In the genomic region with DNA sequence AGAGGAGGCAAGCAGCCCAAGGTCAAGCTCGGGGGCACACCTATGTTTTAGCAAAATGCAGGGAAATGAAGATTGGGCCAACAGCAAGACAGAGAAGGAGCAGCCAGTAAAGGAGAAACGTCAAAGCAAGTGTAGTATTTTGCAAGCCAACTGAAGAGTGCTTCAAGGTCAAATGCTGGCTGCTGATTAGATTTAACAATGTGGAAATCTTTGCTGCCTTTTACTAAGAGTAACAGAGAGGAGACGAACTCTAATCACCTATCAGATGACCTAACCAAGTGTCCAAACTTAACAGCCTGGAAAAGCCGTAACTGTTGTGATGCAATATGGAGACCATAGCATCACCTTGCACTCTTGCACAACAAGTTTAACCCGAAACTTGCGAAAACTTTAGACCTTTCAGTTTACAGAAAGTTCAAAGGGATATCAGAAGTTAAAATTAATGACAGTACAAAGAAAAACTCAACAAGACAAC, we compare ENCODE assay signal across 1 cellular context.
TF ChIP-seq lines count a peak whose summit lies in the region.

No MANE protein-coding gene starts in this region.

TF ChIP-seq in HepG2, 621 proteins besides CTCF, POLR2A, EP300 and RAD21 (continued from another document and continues in another):
- no peak for TF ChIP-seq ZNF282 (IDR thresholded peaks at IDR 0.05; ENCODE audit: partially characterized antibody)
- no peak for TF ChIP-seq NFE2 (CRISPR knock-in tag; IDR thresholded peaks at IDR 0.05)
- peak; percentile 96 for TF ChIP-seq NFIC (IDR thresholded peaks at IDR 0.05; ENCODE audit: low read length)
- peak; percentile 62; the same call in 1 of the 2 replicates for TF ChIP-seq ZNF160 (CRISPR knock-in tag; IDR thresholded peaks at IDR 0.05)
- TF ChIP-seq, protein P1, sequence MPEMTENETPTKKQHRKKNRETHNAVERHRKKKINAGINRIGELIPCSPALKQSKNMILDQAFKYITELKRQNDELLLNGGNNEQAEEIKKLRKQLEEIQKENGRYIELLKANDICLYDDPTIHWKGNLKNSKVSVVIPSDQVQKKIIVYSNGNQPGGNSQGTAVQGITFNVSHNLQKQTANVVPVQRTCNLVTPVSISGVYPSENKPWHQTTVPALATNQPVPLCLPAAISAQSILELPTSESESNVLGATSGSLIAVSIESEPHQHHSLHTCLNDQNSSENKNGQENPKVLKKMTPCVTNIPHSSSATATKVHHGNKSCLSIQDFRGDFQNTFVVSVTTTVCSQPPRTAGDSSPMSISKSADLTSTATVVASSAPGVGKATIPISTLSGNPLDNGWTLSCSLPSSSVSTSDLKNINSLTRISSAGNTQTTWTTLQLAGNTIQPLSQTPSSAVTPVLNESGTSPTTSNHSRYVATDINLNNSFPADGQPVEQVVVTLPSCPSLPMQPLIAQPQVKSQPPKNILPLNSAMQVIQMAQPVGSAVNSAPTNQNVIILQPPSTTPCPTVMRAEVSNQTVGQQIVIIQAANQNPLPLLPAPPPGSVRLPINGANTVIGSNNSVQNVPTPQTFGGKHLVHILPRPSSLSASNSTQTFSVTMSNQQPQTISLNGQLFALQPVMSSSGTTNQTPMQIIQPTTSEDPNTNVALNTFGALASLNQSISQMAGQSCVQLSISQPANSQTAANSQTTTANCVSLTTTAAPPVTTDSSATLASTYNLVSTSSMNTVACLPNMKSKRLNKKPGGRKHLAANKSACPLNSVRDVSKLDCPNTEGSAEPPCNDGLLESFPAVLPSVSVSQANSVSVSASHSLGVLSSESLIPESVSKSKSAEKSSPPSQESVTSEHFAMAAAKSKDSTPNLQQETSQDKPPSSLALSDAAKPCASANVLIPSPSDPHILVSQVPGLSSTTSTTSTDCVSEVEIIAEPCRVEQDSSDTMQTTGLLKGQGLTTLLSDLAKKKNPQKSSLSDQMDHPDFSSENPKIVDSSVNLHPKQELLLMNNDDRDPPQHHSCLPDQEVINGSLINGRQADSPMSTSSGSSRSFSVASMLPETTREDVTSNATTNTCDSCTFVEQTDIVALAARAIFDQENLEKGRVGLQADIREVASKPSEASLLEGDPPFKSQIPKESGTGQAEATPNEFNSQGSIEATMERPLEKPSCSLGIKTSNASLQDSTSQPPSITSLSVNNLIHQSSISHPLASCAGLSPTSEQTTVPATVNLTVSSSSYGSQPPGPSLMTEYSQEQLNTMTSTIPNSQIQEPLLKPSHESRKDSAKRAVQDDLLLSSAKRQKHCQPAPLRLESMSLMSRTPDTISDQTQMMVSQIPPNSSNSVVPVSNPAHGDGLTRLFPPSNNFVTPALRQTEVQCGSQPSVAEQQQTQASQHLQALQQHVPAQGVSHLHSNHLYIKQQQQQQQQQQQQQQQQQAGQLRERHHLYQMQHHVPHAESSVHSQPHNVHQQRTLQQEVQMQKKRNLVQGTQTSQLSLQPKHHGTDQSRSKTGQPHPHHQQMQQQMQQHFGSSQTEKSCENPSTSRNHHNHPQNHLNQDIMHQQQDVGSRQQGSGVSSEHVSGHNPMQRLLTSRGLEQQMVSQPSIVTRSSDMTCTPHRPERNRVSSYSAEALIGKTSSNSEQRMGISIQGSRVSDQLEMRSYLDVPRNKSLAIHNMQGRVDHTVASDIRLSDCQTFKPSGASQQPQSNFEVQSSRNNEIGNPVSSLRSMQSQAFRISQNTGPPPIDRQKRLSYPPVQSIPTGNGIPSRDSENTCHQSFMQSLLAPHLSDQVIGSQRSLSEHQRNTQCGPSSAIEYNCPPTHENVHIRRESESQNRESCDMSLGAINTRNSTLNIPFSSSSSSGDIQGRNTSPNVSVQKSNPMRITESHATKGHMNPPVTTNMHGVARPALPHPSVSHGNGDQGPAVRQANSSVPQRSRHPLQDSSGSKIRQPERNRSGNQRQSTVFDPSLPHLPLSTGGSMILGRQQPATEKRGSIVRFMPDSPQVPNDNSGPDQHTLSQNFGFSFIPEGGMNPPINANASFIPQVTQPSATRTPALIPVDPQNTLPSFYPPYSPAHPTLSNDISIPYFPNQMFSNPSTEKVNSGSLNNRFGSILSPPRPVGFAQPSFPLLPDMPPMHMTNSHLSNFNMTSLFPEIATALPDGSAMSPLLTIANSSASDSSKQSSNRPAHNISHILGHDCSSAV (CRISPR knock-in tag; IDR thresholded peaks at IDR 0.05; ENCODE audit: borderline replicate concordance): no peak
- TF ChIP-seq HNF4A (CRISPR knock-in tag; IDR thresholded peaks at IDR 0.05): peak; percentile 99
- peak; percentile 87; the same call in 1 of the 2 replicates for TF ChIP-seq KDM3A (CRISPR knock-in tag; IDR thresholded peaks at IDR 0.05; ENCODE audit: low read depth)
- 0 out of 2 replicates have a peak, but pooled peaks have one; percentile 45 for TF ChIP-seq ZNF772 (CRISPR knock-in tag; IDR thresholded peaks at IDR 0.05)
- TF ChIP-seq ZNF556 (CRISPR knock-in tag; IDR thresholded peaks at IDR 0.05; ENCODE audit: borderline replicate concordance): 0 out of 2 replicates have a peak, but pooled peaks have one; percentile 50
- no peak for TF ChIP-seq HCFC1 (IDR thresholded peaks at IDR 0.05; ENCODE audit: low read depth, low read length)
- TF ChIP-seq CBX1 (IDR thresholded peaks at IDR 0.05; ENCODE audit: low read depth): peak; percentile 77
- peak; percentile 85; the same call in 1 of the 2 replicates for TF ChIP-seq ERF (CRISPR knock-in tag; IDR thresholded peaks at IDR 0.05)
- TF ChIP-seq SRY (CRISPR knock-in tag; IDR thresholded peaks at IDR 0.05): no peak
- peak; percentile 93 for TF ChIP-seq PHF21A (CRISPR knock-in tag; IDR thresholded peaks at IDR 0.05)
- no peak for TF ChIP-seq SCMH1 (CRISPR knock-in tag; IDR thresholded peaks at IDR 0.05; ENCODE audit: borderline replicate concordance)
- TF ChIP-seq ZNF264 (CRISPR knock-in tag; IDR thresholded peaks at IDR 0.05): peak; percentile 83
- peak; percentile 98 for TF ChIP-seq NCOR1 (IDR thresholded peaks at IDR 0.05; ENCODE audit: borderline replicate concordance, low read length)
- TF ChIP-seq SIX4 (CRISPR knock-in tag; IDR thresholded peaks at IDR 0.05): peak; percentile 98
- TF ChIP-seq PRMT3 (CRISPR knock-in tag; IDR thresholded peaks at IDR 0.05; ENCODE audit: borderline replicate concordance, low read depth): no peak
- no peak for TF ChIP-seq KLF13 (CRISPR knock-in tag; IDR thresholded peaks at IDR 0.05)
- TF ChIP-seq ZBTB1 (CRISPR knock-in tag; IDR thresholded peaks at IDR 0.05; ENCODE audit: borderline replicate concordance): no peak
- TF ChIP-seq ZZZ3 (CRISPR knock-in tag; IDR thresholded peaks at IDR 0.05; ENCODE audit: borderline replicate concordance): no peak
- TF ChIP-seq DMAP1 (CRISPR knock-in tag; IDR thresholded peaks at IDR 0.05): peak; percentile 71; the same call in 1 of the 2 replicates
- no peak for TF ChIP-seq CHD2 (IDR thresholded peaks at IDR 0.05; ENCODE audit: low read depth, low read length)
- no peak for TF ChIP-seq KLF15 (CRISPR knock-in tag; IDR thresholded peaks at IDR 0.05; ENCODE audit: borderline replicate concordance)
- no peak for TF ChIP-seq ZNF883 (CRISPR knock-in tag; IDR thresholded peaks at IDR 0.05; ENCODE audit: not compliant biosample characterization)
- TF ChIP-seq ZSCAN20 (CRISPR knock-in tag; IDR thresholded peaks at IDR 0.05; ENCODE audit: borderline replicate concordance): no peak
- TF ChIP-seq, protein P2, sequence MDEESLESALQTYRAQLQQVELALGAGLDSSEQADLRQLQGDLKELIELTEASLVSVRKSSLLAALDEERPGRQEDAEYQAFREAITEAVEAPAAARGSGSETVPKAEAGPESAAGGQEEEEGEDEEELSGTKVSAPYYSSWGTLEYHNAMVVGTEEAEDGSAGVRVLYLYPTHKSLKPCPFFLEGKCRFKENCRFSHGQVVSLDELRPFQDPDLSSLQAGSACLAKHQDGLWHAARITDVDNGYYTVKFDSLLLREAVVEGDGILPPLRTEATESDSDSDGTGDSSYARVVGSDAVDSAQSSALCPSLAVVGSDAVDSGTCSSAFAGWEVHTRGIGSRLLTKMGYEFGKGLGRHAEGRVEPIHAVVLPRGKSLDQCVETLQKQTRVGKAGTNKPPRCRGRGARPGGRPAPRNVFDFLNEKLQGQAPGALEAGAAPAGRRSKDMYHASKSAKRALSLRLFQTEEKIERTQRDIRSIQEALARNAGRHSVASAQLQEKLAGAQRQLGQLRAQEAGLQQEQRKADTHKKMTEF (CRISPR knock-in tag; IDR thresholded peaks at IDR 0.05): peak; percentile 99
- no peak for TF ChIP-seq PCBP2 (optimal IDR thresholded peaks at IDR 0.05; ENCODE audit: low read depth, low read length, poor library complexity, severe bottlenecking)
- TF ChIP-seq MTF2 (CRISPR knock-in tag; IDR thresholded peaks at IDR 0.05; ENCODE audit: borderline replicate concordance): no peak
- peak; percentile 67; the same call in 1 of the 2 replicates for TF ChIP-seq FOXK2 (IDR thresholded peaks at IDR 0.05)
- no peak for TF ChIP-seq ZNF83 (CRISPR knock-in tag; IDR thresholded peaks at IDR 0.05; ENCODE audit: borderline replicate concordance)
- no peak for TF ChIP-seq ZNF549 (CRISPR knock-in tag; IDR thresholded peaks at IDR 0.05)
- TF ChIP-seq SMAD1 (CRISPR knock-in tag; IDR thresholded peaks at IDR 0.05; ENCODE audit: borderline replicate concordance, low read depth): no peak
- no peak for TF ChIP-seq KLF12 (CRISPR knock-in tag; IDR thresholded peaks at IDR 0.05; ENCODE audit: borderline replicate concordance)
- no peak for TF ChIP-seq ZNF547 (CRISPR knock-in tag; IDR thresholded peaks at IDR 0.05)
- no peak for TF ChIP-seq ARHGAP35 (CRISPR knock-in tag; IDR thresholded peaks at IDR 0.05; ENCODE audit: borderline replicate concordance)
- peak; percentile 25; the same call in 1 of the 2 replicates for TF ChIP-seq ZNF441 (CRISPR knock-in tag; IDR thresholded peaks at IDR 0.05; ENCODE audit: borderline replicate concordance)
- TF ChIP-seq ZNF589 (CRISPR knock-in tag; conservative IDR thresholded peaks at IDR 0.05): no peak
- TF ChIP-seq, protein P3, sequence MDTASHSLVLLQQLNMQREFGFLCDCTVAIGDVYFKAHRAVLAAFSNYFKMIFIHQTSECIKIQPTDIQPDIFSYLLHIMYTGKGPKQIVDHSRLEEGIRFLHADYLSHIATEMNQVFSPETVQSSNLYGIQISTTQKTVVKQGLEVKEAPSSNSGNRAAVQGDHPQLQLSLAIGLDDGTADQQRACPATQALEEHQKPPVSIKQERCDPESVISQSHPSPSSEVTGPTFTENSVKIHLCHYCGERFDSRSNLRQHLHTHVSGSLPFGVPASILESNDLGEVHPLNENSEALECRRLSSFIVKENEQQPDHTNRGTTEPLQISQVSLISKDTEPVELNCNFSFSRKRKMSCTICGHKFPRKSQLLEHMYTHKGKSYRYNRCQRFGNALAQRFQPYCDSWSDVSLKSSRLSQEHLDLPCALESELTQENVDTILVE (CRISPR knock-in tag; IDR thresholded peaks at IDR 0.05): peak; percentile 98
- no peak for TF ChIP-seq ZNF225 (CRISPR knock-in tag; IDR thresholded peaks at IDR 0.05)
- peak; percentile 86 for TF ChIP-seq CCDC6 (CRISPR knock-in tag; IDR thresholded peaks at IDR 0.05)
- TF ChIP-seq RARG (CRISPR knock-in tag; IDR thresholded peaks at IDR 0.05; ENCODE audit: low read depth): no peak
- no peak for TF ChIP-seq ZNF879 (CRISPR knock-in tag; IDR thresholded peaks at IDR 0.05)
- TF ChIP-seq, protein P4, sequence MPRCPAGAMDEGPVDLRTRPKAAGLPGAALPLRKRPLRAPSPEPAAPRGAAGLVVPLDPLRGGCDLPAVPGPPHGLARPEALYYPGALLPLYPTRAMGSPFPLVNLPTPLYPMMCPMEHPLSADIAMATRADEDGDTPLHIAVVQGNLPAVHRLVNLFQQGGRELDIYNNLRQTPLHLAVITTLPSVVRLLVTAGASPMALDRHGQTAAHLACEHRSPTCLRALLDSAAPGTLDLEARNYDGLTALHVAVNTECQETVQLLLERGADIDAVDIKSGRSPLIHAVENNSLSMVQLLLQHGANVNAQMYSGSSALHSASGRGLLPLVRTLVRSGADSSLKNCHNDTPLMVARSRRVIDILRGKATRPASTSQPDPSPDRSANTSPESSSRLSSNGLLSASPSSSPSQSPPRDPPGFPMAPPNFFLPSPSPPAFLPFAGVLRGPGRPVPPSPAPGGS (CRISPR knock-in tag; IDR thresholded peaks at IDR 0.05): no peak
- peak; percentile 73; the same call in 1 of the 2 replicates for TF ChIP-seq ETV5 (CRISPR knock-in tag; IDR thresholded peaks at IDR 0.05; ENCODE audit: borderline replicate concordance)
- TF ChIP-seq, protein P5, sequence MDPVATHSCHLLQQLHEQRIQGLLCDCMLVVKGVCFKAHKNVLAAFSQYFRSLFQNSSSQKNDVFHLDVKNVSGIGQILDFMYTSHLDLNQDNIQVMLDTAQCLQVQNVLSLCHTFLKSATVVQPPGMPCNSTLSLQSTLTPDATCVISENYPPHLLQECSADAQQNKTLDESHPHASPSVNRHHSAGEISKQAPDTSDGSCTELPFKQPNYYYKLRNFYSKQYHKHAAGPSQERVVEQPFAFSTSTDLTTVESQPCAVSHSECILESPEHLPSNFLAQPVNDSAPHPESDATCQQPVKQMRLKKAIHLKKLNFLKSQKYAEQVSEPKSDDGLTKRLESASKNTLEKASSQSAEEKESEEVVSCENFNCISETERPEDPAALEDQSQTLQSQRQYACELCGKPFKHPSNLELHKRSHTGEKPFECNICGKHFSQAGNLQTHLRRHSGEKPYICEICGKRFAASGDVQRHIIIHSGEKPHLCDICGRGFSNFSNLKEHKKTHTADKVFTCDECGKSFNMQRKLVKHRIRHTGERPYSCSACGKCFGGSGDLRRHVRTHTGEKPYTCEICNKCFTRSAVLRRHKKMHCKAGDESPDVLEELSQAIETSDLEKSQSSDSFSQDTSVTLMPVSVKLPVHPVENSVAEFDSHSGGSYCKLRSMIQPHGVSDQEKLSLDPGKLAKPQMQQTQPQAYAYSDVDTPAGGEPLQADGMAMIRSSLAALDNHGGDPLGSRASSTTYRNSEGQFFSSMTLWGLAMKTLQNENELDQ (CRISPR knock-in tag; IDR thresholded peaks at IDR 0.05; ENCODE audit: borderline replicate concordance): peak; percentile 49; the same call in 1 of the 2 replicates
- TF ChIP-seq ZNF790 (CRISPR knock-in tag; IDR thresholded peaks at IDR 0.05; ENCODE audit: borderline replicate concordance): no peak
- TF ChIP-seq, protein P6, sequence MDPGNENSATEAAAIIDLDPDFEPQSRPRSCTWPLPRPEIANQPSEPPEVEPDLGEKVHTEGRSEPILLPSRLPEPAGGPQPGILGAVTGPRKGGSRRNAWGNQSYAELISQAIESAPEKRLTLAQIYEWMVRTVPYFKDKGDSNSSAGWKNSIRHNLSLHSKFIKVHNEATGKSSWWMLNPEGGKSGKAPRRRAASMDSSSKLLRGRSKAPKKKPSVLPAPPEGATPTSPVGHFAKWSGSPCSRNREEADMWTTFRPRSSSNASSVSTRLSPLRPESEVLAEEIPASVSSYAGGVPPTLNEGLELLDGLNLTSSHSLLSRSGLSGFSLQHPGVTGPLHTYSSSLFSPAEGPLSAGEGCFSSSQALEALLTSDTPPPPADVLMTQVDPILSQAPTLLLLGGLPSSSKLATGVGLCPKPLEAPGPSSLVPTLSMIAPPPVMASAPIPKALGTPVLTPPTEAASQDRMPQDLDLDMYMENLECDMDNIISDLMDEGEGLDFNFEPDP (CRISPR knock-in tag; conservative IDR thresholded peaks at IDR 0.05): no peak
- no peak for TF ChIP-seq HES4 (CRISPR knock-in tag; IDR thresholded peaks at IDR 0.05; ENCODE audit: borderline replicate concordance)
- 0 out of 2 replicates have a peak, but pooled peaks have one; percentile 28 for TF ChIP-seq ZNF558 (CRISPR knock-in tag; IDR thresholded peaks at IDR 0.05; ENCODE audit: borderline replicate concordance)
